8 cellular contexts compared by ENCODE assay signal in genomic region chr10:11551915-11552602, GRCh38. TPM values are rescaled to one million over a fixed set of nuclear protein-coding genes. Genes with fewer than 3 reads are reported as not detected.
DNase-seq lines count a peak whose midpoint lies in the region; ATAC-seq and TF ChIP-seq lines count a peak whose summit lies in the region.

No MANE protein-coding gene starts in this region.

- H3K4me3 Mint-ChIP-seq in activated B cell treated with CpG ODN at 0.5 μM for 24 hours = peak overlapping the region; percentile 66
- no peak overlapping the region for H3K4me3 Mint-ChIP-seq in nephron progenitor cell

- intact Hi-C loops in activated B cell treated with CpG ODN at 0.5 μM for 24 hours (cut with micrococcal nuclease) = loop anchor here (1.0 to 2.0 kb wide), 3 partner anchors 8 to 35 kb away; no protein-coding TSS in a partner anchor

- ATAC-seq in HG03135 (IDR thresholded peaks at IDR 0.05; ENCODE audit: unreplicated experiment) (peak; percentile 33), activated B cell treated with CpG ODN at 0.5 μM for 24 hours (ENCODE audit: low read depth) (peak; percentile 55), GM21528 (IDR thresholded peaks at IDR 0.05; ENCODE audit: low FRiP score, unreplicated experiment) (no peak)

- H3K27ac Mint-ChIP-seq in activated B cell treated with CpG ODN at 0.5 μM for 24 hours (peak overlapping the region; percentile 87), nephron progenitor cell (no peak overlapping the region)

- POLR2A ChIA-PET in activated B cell treated with CpG ODN at 0.5 μM for 24 hours (lab: Charles Lee) = interaction anchor here (0.7 to 1.6 kb wide), 11 partner anchors 8 to 132 kb away, joined by 3 to 7 read pairs (median 3); no protein-coding TSS in a partner anchor

- H3K27me3 Mint-ChIP-seq in activated B cell treated with CpG ODN at 0.5 μM for 24 hours (no peaks in the 10 kb centered on the region), nephron progenitor cell (ENCODE audit: low read depth, poor library complexity) (no peaks in the 10 kb centered on the region)

- H3K9me3 Mint-ChIP-seq in activated B cell treated with CpG ODN at 0.5 μM for 24 hours (peaks cover 2% of the 10 kb centered on the region), nephron progenitor cell (peaks cover 42% of the 10 kb centered on the region)

- TF ChIP-seq CTCF in AG10803 (conservative IDR thresholded peaks at IDR 0.05; ENCODE audit: low read length) (no peak), activated B cell treated with CpG ODN at 0.5 μM for 24 hours (IDR thresholded peaks at IDR 0.05) (no peak), nephron progenitor cell (IDR thresholded peaks at IDR 0.05) (no peak)

- DNase-seq in AG10803 (ENCODE audit: low read depth) = peak; percentile 87
- no peak for DNase-seq in activated B cell treated with CpG ODN at 0.5 μM for 24 hours
- peak; percentile 95 for DNase-seq in kidney tubule cell (ENCODE audit: low spot score)
- DNase-seq in NCI-H1694 treated with DMSO at 0.1 percent for 48 hours (lab: John Stamatoyannopoulos, UW) = no peak
- DNase-seq in nephron progenitor cell = no peak
- DNase-seq in SHP77 (lab: John Stamatoyannopoulos, UW) = no peak

- H3K4me3 ChIP-seq in AG10803 (ENCODE audit: low read length) = no peak overlapping the region

- CTCF ChIA-PET in activated B cell treated with CpG ODN at 0.5 μM for 24 hours (lab: Charles Lee) = interaction anchor here (1.0 to 1.1 kb wide), 2 partner anchors 10 to 133 kb away, joined by 3 to 4 read pairs; no protein-coding TSS in a partner anchor

- H3K4me1 Mint-ChIP-seq in activated B cell treated with CpG ODN at 0.5 μM for 24 hours (peaks cover 83% of the 10 kb centered on the region), nephron progenitor cell (peaks cover 32% of the 10 kb centered on the region)

- H3K36me3 Mint-ChIP-seq in activated B cell treated with CpG ODN at 0.5 μM for 24 hours (ENCODE audit: low read depth) (peaks cover 7% of the 10 kb centered on the region), nephron progenitor cell (ENCODE audit: low read depth) (peaks cover 54% of the 10 kb centered on the region)

RNA-seq across cellular contexts. Expression of gene USP6NL, which starts 59.4 kb away (rescaled TPM):
- total RNA-seq in activated B cell treated with CpG ODN at 0.5 μM for 24 hours = 59.9 and 64.5 TPM in 2 replicates

Comparison
In these comparisons a context has a peak if more than half of its experiments do, and no peak if none do; other contexts are left out.
1. DNase-seq: peak in AG10803 (single experiment) and kidney tubule cell (single experiment); none in activated B cell treated with CpG ODN at 0.5 μM for 24 hours (single experiment), NCI-H1694 treated with DMSO at 0.1 percent for 48 hours (single experiment), nephron progenitor cell (single experiment) and SHP77 (0 of 2).